ENCODE assay signal across 8 cellular contexts in genomic region chr3:186099178-186099577, GRCh38. TPM values are rescaled to one million over a fixed set of nuclear protein-coding genes. Genes with fewer than 3 reads are reported as not detected.
A peak's percentile ranks its signal among the peaks of the same experiment; 100 is the strongest.
DNase-seq lines count a peak whose midpoint lies in the region; ATAC-seq and TF ChIP-seq lines count a peak whose summit lies in the region.

No MANE protein-coding gene starts in this region.

- H3K79me1 ChIP-seq in mesendoderm (ENCODE audit: low read length) = no peaks in the 10 kb centered on the region

- H3K4me1 ChIP-seq in mesendoderm (ENCODE audit: control insufficient read depth, low read depth, low read length) = peaks cover 12% of the 10 kb centered on the region

- H3K56ac ChIP-seq in mesendoderm (ENCODE audit: low read length) = no peak overlapping the region

- peaks cover 35% of the 10 kb centered on the region for H3K36me3 ChIP-seq in brain microvascular endothelial cell (replicated peaks)
- H3K36me3 ChIP-seq in mesendoderm (ENCODE audit: control insufficient read depth, insufficient read depth, low read length) = no peaks in the 10 kb centered on the region

- H3K27me3 ChIP-seq in brain microvascular endothelial cell (replicated peaks) (no peaks in the 10 kb centered on the region), mesendoderm (ENCODE audit: insufficient read depth, low read length, poor library complexity) (no peaks in the 10 kb centered on the region)

- WGBS in mesendoderm (ENCODE audit: extremely low coverage, insufficient coverage, low lambda C conversion rate) = no CpG with 5 or more reads among the region's 5 CpGs

- no peak overlapping the region for H3K23ac ChIP-seq in mesendoderm (ENCODE audit: low read length)

- H3K4me3 ChIP-seq in AG10803 (ENCODE audit: low read length) (no peak overlapping the region), brain microvascular endothelial cell (ENCODE audit: low read depth, low read length) (no peak overlapping the region), mesendoderm (ENCODE audit: low read length) (no peak overlapping the region)

- no peak overlapping the region for H3K4ac ChIP-seq in mesendoderm (ENCODE audit: low read depth, low read length)

- ATAC-seq in esophagus mucosa (no peak), GM21529 (IDR thresholded peaks at IDR 0.05; ENCODE audit: unreplicated experiment) (no peak), GM19328 (IDR thresholded peaks at IDR 0.05; ENCODE audit: unreplicated experiment) (no peak)

- peak overlapping the region; percentile 0 for H2BK15ac ChIP-seq in mesendoderm (replicated peaks; ENCODE audit: low read depth)

- H3K18ac ChIP-seq in mesendoderm (ENCODE audit: low read length) = no peak overlapping the region

- H4K5ac ChIP-seq in mesendoderm (ENCODE audit: low read length) = no peak overlapping the region

- in situ Hi-C loops in brain microvascular endothelial cell (cut with HindIII; ENCODE audit: low pct_ligation_motif_present, low sequenced_read_pairs) = no loop called here

- no peak overlapping the region for H3K4me2 ChIP-seq in mesendoderm (ENCODE audit: low read length)

- H4K8ac ChIP-seq in mesendoderm (ENCODE audit: low read depth, low read length) = no peak overlapping the region

- no peak for TF ChIP-seq CTCF in AG10803 (conservative IDR thresholded peaks at IDR 0.05; ENCODE audit: low read length)
- TF ChIP-seq CTCF in brain microvascular endothelial cell (IDR thresholded peaks at IDR 0.05; ENCODE audit: low read depth, low read length, missing control alignments) = no peak

- H3K27ac ChIP-seq in brain microvascular endothelial cell (no peak overlapping the region), mesendoderm (ENCODE audit: low read depth, low read length) (peak overlapping the region; percentile 8)

- H3K9ac ChIP-seq in mesendoderm (ENCODE audit: low read length) = no peak overlapping the region

- no peaks in the 10 kb centered on the region for H3K79me2 ChIP-seq in mesendoderm (ENCODE audit: control insufficient read depth, insufficient read depth, low read length)

- DNase-seq in AG10803 (ENCODE audit: low read depth) (peak; percentile 82), NCI-H1105 treated with DMSO at 0.1 percent for 48 hours (lab: John Stamatoyannopoulos, UW) (peak; percentile 57), brain microvascular endothelial cell (peak; percentile 74), mesendoderm (no peak), MV-4-11 (lab: John Stamatoyannopoulos, UW) (no peak)

- H2BK5ac ChIP-seq in mesendoderm (ENCODE audit: low read length) = no peak overlapping the region

- no peak overlapping the region for H2BK120ac ChIP-seq in mesendoderm (ENCODE audit: low read depth, low read length)

- H2AK5ac ChIP-seq in mesendoderm (ENCODE audit: low read length) = no peak overlapping the region

RNA-seq across cellular contexts. Expression of gene ETV5, which starts 9.7 kb away (rescaled TPM):
- 16.0 TPM for polyA plus RNA-seq in mesendoderm (2013, experiment 1 of 2)
- 15.4 TPM for polyA plus RNA-seq in mesendoderm (2013, experiment 2 of 2)
- 4.3 TPM for total RNA-seq in esophagus mucosa

Comparison
In these comparisons a context has a peak if more than half of its experiments do, and no peak if none do; other contexts are left out.
1. DNase-seq: peak in AG10803 (single experiment), NCI-H1105 treated with DMSO at 0.1 percent for 48 hours (single experiment) and brain microvascular endothelial cell (single experiment); none in mesendoderm (single experiment) and MV-4-11 (single experiment).